Comparison of ENCODE assay signal across 12 cellular contexts in the genomic region with DNA sequence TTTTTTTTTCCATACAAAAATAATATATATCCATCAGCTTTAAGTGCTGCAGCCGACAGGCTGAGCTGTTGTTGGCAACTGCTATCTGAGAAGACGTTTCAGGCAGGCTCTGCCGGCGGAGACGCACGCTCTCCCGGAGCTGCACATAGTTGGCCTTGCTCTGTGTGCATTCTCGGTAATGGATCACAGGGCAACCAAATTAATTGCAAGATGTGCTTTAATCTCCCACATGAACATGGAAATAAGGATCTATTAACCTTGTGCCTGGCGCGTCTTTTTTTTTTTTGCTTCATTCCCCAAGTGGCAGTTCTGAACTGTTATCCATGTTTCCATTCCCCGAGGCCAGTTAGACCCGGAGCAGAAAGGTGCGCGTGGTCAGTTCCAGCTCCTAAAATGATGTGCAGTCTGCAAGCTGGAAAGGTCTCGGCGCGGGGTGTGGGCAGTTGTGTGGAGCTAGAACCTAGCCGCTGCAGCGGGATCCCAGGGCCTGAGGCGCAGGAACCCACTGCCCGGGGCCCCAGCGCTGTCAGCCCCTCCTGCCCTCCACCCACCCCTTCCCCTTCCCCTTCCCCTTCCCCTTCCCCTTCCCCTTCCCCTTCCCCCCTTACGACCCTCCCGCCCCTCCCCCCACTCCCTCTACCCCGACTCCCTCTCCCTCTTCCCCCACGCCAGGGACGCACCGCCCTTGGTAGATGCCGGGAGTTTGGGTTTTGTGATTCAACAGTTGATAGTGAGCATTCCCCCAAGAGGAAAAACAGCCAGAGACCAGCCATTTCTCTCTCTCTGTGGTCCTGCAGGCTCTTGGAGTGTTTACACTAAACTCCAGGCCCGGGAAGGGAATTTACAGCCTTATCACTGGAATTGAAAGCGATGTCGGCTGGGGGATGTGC.
DNase-seq lines count a peak whose midpoint lies in the region; TF ChIP-seq lines count a peak whose summit lies in the region.
"Had no signal": no experiment of that assay in that cellular context is flagged by ENCODE, and none has a peak within 500 bp of the region (broad histone marks: within the 10 kb centered on the region; RNA-seq: fewer than 3 reads in every experiment).

No MANE protein-coding gene starts in this region.

- H3K9me3 ChIP-seq in breast epithelium (no peaks in the 10 kb centered on the region), esophagus muscularis mucosa (no peaks in the 10 kb centered on the region), mesodermal cell (ENCODE audit: control insufficient read depth, low read length) (no peaks in the 10 kb centered on the region), vagina (no peaks in the 10 kb centered on the region), Karpas-422 (ENCODE audit: low read length) (no peaks in the 10 kb centered on the region)
- H3K9me3 ChIP-seq: neutrophil had no signal

- no peak for TF ChIP-seq CTCF in breast epithelium (IDR thresholded peaks at IDR 0.05)
- no peak for TF ChIP-seq CTCF in MCF 10A (IDR thresholded peaks at IDR 0.05; ENCODE audit: unreplicated experiment)
- TF ChIP-seq CTCF in esophagus muscularis mucosa (IDR thresholded peaks at IDR 0.05) = no peak
- no peak for TF ChIP-seq CTCF in vagina (IDR thresholded peaks at IDR 0.05)

- H3K27ac ChIP-seq in breast epithelium (no peak overlapping the region), esophagus muscularis mucosa (replicated peaks in 1 of 4) (no peak overlapping the region), mesodermal cell (ENCODE audit: low read depth, low read length, severe bottlenecking) (peak overlapping the region; percentile 83), vagina (no peak overlapping the region), Karpas-422 (ENCODE audit: low read length) (no peak overlapping the region)
- H3K27ac ChIP-seq: neutrophil had no signal

- H3K9me2 ChIP-seq in Karpas-422 (replicated peaks; ENCODE audit: insufficient read depth, low read length) = no peaks in the 10 kb centered on the region

- no peaks in the 10 kb centered on the region for H3K36me3 ChIP-seq in breast epithelium
- H3K36me3 ChIP-seq in esophagus muscularis mucosa = no peaks in the 10 kb centered on the region
- H3K36me3 ChIP-seq in mesodermal cell (ENCODE audit: control insufficient read depth, insufficient read depth, low read length) = no peaks in the 10 kb centered on the region
- H3K36me3 ChIP-seq in vagina = no peaks in the 10 kb centered on the region
- no peaks in the 10 kb centered on the region for H3K36me3 ChIP-seq in Karpas-422 (ENCODE audit: insufficient read depth, low read length)
- H3K36me3 ChIP-seq: neutrophil had no signal

- H3K4me3 Mint-ChIP-seq in MCF 10A (ENCODE audit: unreplicated experiment) = no peak overlapping the region
- H3K4me3 Mint-ChIP-seq: B cell had no signal

- POLR2A ChIA-PET in MCF 10A (lab: Yijun Ruan, JAX) = no interaction called here

- no peak overlapping the region for H3K9ac ChIP-seq in Karpas-422 (ENCODE audit: low read length)

- no peaks in the 10 kb centered on the region for H3K27me3 ChIP-seq in breast epithelium
- no peaks in the 10 kb centered on the region for H3K27me3 ChIP-seq in esophagus muscularis mucosa
- H3K27me3 ChIP-seq in vagina = no peaks in the 10 kb centered on the region
- no peaks in the 10 kb centered on the region for H3K27me3 ChIP-seq in Karpas-422 (ENCODE audit: low read length)

- H3K9me3 Mint-ChIP-seq in MCF 10A (ENCODE audit: unreplicated experiment) = no peaks in the 10 kb centered on the region

- peaks cover 8% of the 10 kb centered on the region for H3K4me1 Mint-ChIP-seq in MCF 10A (ENCODE audit: insufficient read depth, unreplicated experiment)

- H3K36me3 Mint-ChIP-seq in MCF 10A (ENCODE audit: insufficient read depth, unreplicated experiment) = no peaks in the 10 kb centered on the region

- H4K20me1 ChIP-seq in Karpas-422 (ENCODE audit: insufficient read depth, low read depth, low read length) = no peaks in the 10 kb centered on the region

- peaks cover 20% of the 10 kb centered on the region for H3K27me3 Mint-ChIP-seq in MCF 10A (ENCODE audit: insufficient read depth, unreplicated experiment)

- no peak for TF ChIP-seq EP300 in esophagus muscularis mucosa (IDR thresholded peaks at IDR 0.05)

- no TSS peak for BruUV-seq in MCF 10A (replicated peaks; lab: Mats Ljungman, UMichigan)

- intact Hi-C loops in breast epithelium (cut with DNase I; ENCODE audit: low total_unique reads) = no loop called here
- intact Hi-C loops in MCF 10A (cut with micrococcal nuclease) = no loop called here
- intact Hi-C loops in esophagus muscularis mucosa (cut with DNase I) = no loop called here
- intact Hi-C loops in vagina (cut with DNase I) = no loop called here

- H3K4me1 ChIP-seq in breast epithelium = no peaks in the 10 kb centered on the region
- peaks cover 0 to 17% (median 9%) of the 10 kb centered on the region in 4 donors for H3K4me1 ChIP-seq in esophagus muscularis mucosa
- peaks cover 6% of the 10 kb centered on the region for H3K4me1 ChIP-seq in mesodermal cell (ENCODE audit: control insufficient read depth, insufficient read depth, low read length, poor library complexity, severe bottlenecking)
- no peaks in the 10 kb centered on the region for H3K4me1 ChIP-seq in vagina
- no peaks in the 10 kb centered on the region for H3K4me1 ChIP-seq in Karpas-422 (ENCODE audit: low read length)

- CTCF ChIA-PET in MCF 10A (lab: Yijun Ruan, JAX) = interaction anchor here (0.7 to 1.2 kb wide), 4 partner anchors 9 to 250 kb away, joined by 3 read pairs; no protein-coding TSS in a partner anchor

- H3K27ac Mint-ChIP-seq in MCF 10A (ENCODE audit: low read depth, unreplicated experiment) = no peak overlapping the region
- H3K27ac Mint-ChIP-seq: B cell had no signal

- H2AFZ ChIP-seq in Karpas-422 (ENCODE audit: low read length) = no peak overlapping the region

- no peak overlapping the region for H3K4me2 ChIP-seq in Karpas-422 (ENCODE audit: low read depth, low read length, poor library complexity, severe bottlenecking)

- peak overlapping the region; percentile 6 to 46 (median 22) for H3K4me3 ChIP-seq in breast epithelium
- H3K4me3 ChIP-seq in esophagus muscularis mucosa = peak overlapping the region; percentile 24 to 39 (median 30)
- H3K4me3 ChIP-seq in mesodermal cell (ENCODE audit: extremely low read depth, insufficient read depth, low read length, poor library complexity, severe bottlenecking) = peak overlapping the region; percentile 20
- peak overlapping the region; percentile 21 to 30 for H3K4me3 ChIP-seq in vagina
- no peak overlapping the region for H3K4me3 ChIP-seq in Karpas-422 (ENCODE audit: low read length)

- no peaks in the 10 kb centered on the region for H3K79me2 ChIP-seq in Karpas-422 (ENCODE audit: low read length)

- DNase-seq in breast epithelium (ENCODE audit: low spot score in 2 of 2) (no peak), MCF 10A (ENCODE audit: unreplicated experiment) (no peak), esophagus muscularis mucosa (ENCODE audit: extremely low spot score) (no peak), vagina (ENCODE audit: extremely low spot score in 2 of 2) (no peak), Karpas-422 (no peak), NCI-H1417 (lab: John Stamatoyannopoulos, UW) (no peak), NCI-H2081 (lab: John Stamatoyannopoulos, UW) (no peak)
- DNase-seq: activated CD8-positive, alpha-beta memory T cell treated with anti-CD3 and anti-CD28 coated beads, Interleukin-2, amount 50 U/mL, for 48 hours; effector CD8-positive, alpha-beta T cell had no signal

- 10% methylated on average over 28 of the region's 32 CpGs for WGBS in esophagus muscularis mucosa
- WGBS in mesodermal cell (ENCODE audit: insufficient coverage in 2 of 2), 2 experiments = 18 to 22% methylated on average over 13 to 16 of the region's 32 CpGs

- no peak for TF ChIP-seq POLR2A in breast epithelium (IDR thresholded peaks at IDR 0.05)
- TF ChIP-seq POLR2A in esophagus muscularis mucosa (IDR thresholded peaks at IDR 0.05; ENCODE audit: low read depth) = no peak
- TF ChIP-seq POLR2A in vagina (IDR thresholded peaks at IDR 0.05) = no peak
